In genomic region chr12:7107181-7108041, GRCh38 we compare ENCODE assay signal across 8 cellular contexts. TPM values are rescaled to one million over a fixed set of nuclear protein-coding genes. Genes with fewer than 3 reads are reported as not detected.
DNase-seq lines count a peak whose midpoint lies in the region; ATAC-seq and TF ChIP-seq lines count a peak whose summit lies in the region.

No MANE protein-coding gene starts in this region.

- no peak for TF ChIP-seq CTCF in VCaP (conservative IDR thresholded peaks at IDR 0.05)
- TF ChIP-seq CTCF in foreskin fibroblast (IDR thresholded peaks at IDR 0.05; ENCODE audit: low read depth, low read length), result no peak

- DNase-seq in NCI-H1105 treated with DMSO at 0.1 percent for 48 hours (lab: John Stamatoyannopoulos, UW) (peak; percentile 2), NCI-H1105 (lab: John Stamatoyannopoulos, UW) (no peak), foreskin fibroblast (peak in 1 of 2 donors; percentile 11), renal cortical epithelial cell (ENCODE audit: low read depth) (peak; percentile 43), NCI-H1436 (lab: John Stamatoyannopoulos, UW) (no peak)
- DNase-seq in stimulated activated naive CD4-positive, alpha-beta T cell treated with Interleukin-2 at 50 U/mL for 16 hours (lab: John Stamatoyannopoulos, UW), result no peak

- H3K4me3 ChIP-seq in foreskin fibroblast (ENCODE audit: low read depth in 1 of 2, low read length in 2 of 2), result peak overlapping the region; percentile 83 to 84

- peak overlapping the region; percentile 78 for H3K27ac ChIP-seq in VCaP

- no peak for ATAC-seq in GM19395 (IDR thresholded peaks at IDR 0.05; ENCODE audit: unreplicated experiment)

RNA-seq across cellular contexts. Expression of gene C1RL, which starts 1.6 kb away (rescaled TPM):
- 31.4 and 68.7 TPM in 2 replicates for total RNA-seq in renal cortical epithelial cell

RNA-seq across cellular contexts. Expression of gene C1R, which starts 15.2 kb away (rescaled TPM):
- total RNA-seq in renal cortical epithelial cell, result 4.2 and 82.9 TPM in 2 replicates

RNA-seq across cellular contexts. Expression of gene RBP5, which starts 21.3 kb away (rescaled TPM):
- total RNA-seq in renal cortical epithelial cell, result 1.1 TPM in 1 of 2 replicates, not detected in the other

RNA-seq across cellular contexts. Expression of gene CLSTN3, which starts 22.8 kb away (rescaled TPM):
- 34.6 and 106 TPM in 2 replicates for total RNA-seq in renal cortical epithelial cell

RNA-seq across cellular contexts. Expression of gene C1S, which starts 46.9 kb away (rescaled TPM):
- 5.2 and 72.6 TPM in 2 replicates for total RNA-seq in renal cortical epithelial cell

Comparison
In these comparisons a context has a peak if more than half of its experiments do, and no peak if none do; other contexts are left out.
1. DNase-seq: peak in NCI-H1105 treated with DMSO at 0.1 percent for 48 hours (single experiment) and renal cortical epithelial cell (single experiment); none in NCI-H1105 (single experiment), stimulated activated naive CD4-positive, alpha-beta T cell treated with Interleukin-2 at 50 U/mL for 16 hours (single experiment) and NCI-H1436 (single experiment).